Comparison of ENCODE assay signal across 34 cellular contexts in the genomic region with DNA sequence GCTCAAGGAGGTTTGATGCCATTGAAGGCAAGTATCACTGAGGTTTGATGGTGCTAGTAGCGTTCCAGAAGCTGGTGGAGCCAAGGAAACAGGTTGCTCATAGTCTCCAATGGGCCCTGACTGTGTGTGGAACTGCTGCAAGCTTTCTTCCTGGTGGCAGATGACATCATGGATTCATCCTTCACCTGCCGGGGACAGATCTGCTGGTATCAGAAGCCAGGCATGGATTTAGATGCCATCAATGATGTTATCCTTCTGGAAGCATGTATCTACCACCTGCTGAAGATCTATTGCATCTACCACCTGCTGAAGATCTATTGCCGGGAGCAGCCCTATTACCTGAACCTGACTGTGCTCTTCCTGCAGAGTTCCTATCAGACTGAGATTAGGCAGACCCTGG.
"Had no signal": no experiment of that assay in that cellular context is flagged by ENCODE, and none has a peak within 500 bp of the region (broad histone marks: within the 10 kb centered on the region; RNA-seq: fewer than 3 reads in every experiment).

No MANE protein-coding gene starts in this region.

- DNase-seq: Karpas-422, Kasumi-1, MG63, MM.1S, MV-4-11, NCI-H1048, NCI-H1092, NCI-H1092 treated with DMSO at 0.1 percent for 48 hours, NCI-H1105, NCI-H1105 treated with DMSO at 0.1 percent for 48 hours, NCI-H1417, NCI-H1417 treated with DMSO at 0.1 percent for 48 hours, NCI-H1436, NCI-H1436 treated with DMSO at 0.1 percent for 48 hours, NCI-H146, NCI-H1694, NCI-H1694 treated with DMSO at 0.1 percent for 48 hours, NCI-H187, NCI-H187 treated with DMSO at 0.1 percent for 48 hours, NCI-H1930, NCI-H2029, NCI-H2029 treated with DMSO at 0.1 percent for 48 hours, NCI-H2081, NCI-H2081 treated with DMSO at 0.1 percent for 48 hours, NCI-H2107, NCI-H2171, NCI-H2171 treated with DMSO at 0.1 percent for 48 hours, NCI-H2227 treated with DMSO at 0.1 percent for 48 hours, NCI-H226, NCI-H345, NCI-H446, NCI-H446 treated with DMSO at 0.1 percent for 48 hours, NCI-H510A, NCI-H510A treated with DMSO at 0.1 percent for 48 hours had no signal

- H3K36me3 ChIP-seq: MG63 had no signal

- H3K27me3 ChIP-seq: MG63 had no signal

- H3K4me3 ChIP-seq: MG63 had no signal
